In genomic region chr2:99301097-99301496, GRCh38 we compare ENCODE assay signal across 1 cellular context. TPM values are rescaled to one million over a fixed set of nuclear protein-coding genes. Genes with fewer than 3 reads are reported as not detected.
"Had no signal": no experiment of that assay in that cellular context is flagged by ENCODE, and none has a peak within 500 bp of the region (broad histone marks: within the 10 kb centered on the region; RNA-seq: fewer than 3 reads in every experiment).

Gene LYG1 (minus strand): TSS chr2:99301197. CDS start chr2:99295670, 5,527 bp downstream.

RNA-seq across cellular contexts. Expression of gene LYG1, which starts in this region (rescaled TPM):
- total RNA-seq: HT1080 had no signal
